In genomic region chr3:125589743-125590142, GRCh38 we compare ENCODE assay signal across 19 cellular contexts. TPM values are rescaled to one million over a fixed set of nuclear protein-coding genes. Genes with fewer than 3 reads are reported as not detected.
DNase-seq lines count a peak whose midpoint lies in the region; ATAC-seq and TF ChIP-seq lines count a peak whose summit lies in the region.
"Had no signal": no experiment of that assay in that cellular context is flagged by ENCODE, and none has a peak within 500 bp of the region (broad histone marks: within the 10 kb centered on the region; RNA-seq: fewer than 3 reads in every experiment).

No MANE protein-coding gene starts in this region.

- no peaks in the 10 kb centered on the region for H3K9me3 Mint-ChIP-seq in T-cell
- H3K9me3 Mint-ChIP-seq: activated naive CD8-positive, alpha-beta T cell treated with anti-CD3 and anti-CD28 coated beads, Interleukin-2, amount 50 U/mL, for 24 hours; neural progenitor cell had no signal

- no peaks in the 10 kb centered on the region for H3K9me3 ChIP-seq in T-helper 17 cell (ENCODE audit: control insufficient read depth, low read length, poor library complexity, severe bottlenecking)
- H3K9me3 ChIP-seq: BE2C, SJCRH30 had no signal

- H3K4me3 ChIP-seq in GM12865 (ENCODE audit: low read depth, low read length), result peak overlapping the region; percentile 26
- H3K4me3 ChIP-seq: lung, neural progenitor cell, SJCRH30 had no signal

- H3K27me3 Mint-ChIP-seq in T-cell (no peaks in the 10 kb centered on the region), T-helper 17 cell (no peaks in the 10 kb centered on the region)
- H3K27me3 Mint-ChIP-seq: activated naive CD8-positive, alpha-beta T cell treated with anti-CD3 and anti-CD28 coated beads, Interleukin-2, amount 50 U/mL, for 24 hours had no signal

- peak; percentile 52 for ATAC-seq in HG02678 (IDR thresholded peaks at IDR 0.05; ENCODE audit: unreplicated experiment)
- no peak for ATAC-seq in T-cell (replicated peaks in 1 of 4)
- no peak for ATAC-seq in HG02870 (IDR thresholded peaks at IDR 0.05; ENCODE audit: unreplicated experiment)
- no peak for ATAC-seq in T-helper 17 cell
- ATAC-seq: activated naive CD8-positive, alpha-beta T cell treated with anti-CD3 and anti-CD28 coated beads, Interleukin-2, amount 50 U/mL, for 24 hours had no signal

- DNase-seq in GM12865 (ENCODE audit: low read depth), result peak; percentile 43
- DNase-seq in NOMO-1 treated with DMSO at 0.1 percent for 48 hours (lab: John Stamatoyannopoulos, UW; ENCODE audit: unreplicated experiment), result peak; percentile 63
- peak; percentile 29 for DNase-seq in iris pigment epithelial cell (ENCODE audit: low read depth)
- no peak for DNase-seq in T-cell
- DNase-seq in NCI-H69 (lab: John Stamatoyannopoulos, UW), result no peak
- DNase-seq in T-helper 17 cell, result no peak
- DNase-seq: activated CD8-positive, alpha-beta memory T cell treated with anti-CD3 and anti-CD28 coated beads, Interleukin-2, amount 50 U/mL, for 48 hours; activated naive CD8-positive, alpha-beta T cell treated with anti-CD3 and anti-CD28 coated beads, Interleukin-2, amount 50 U/mL, for 24 hours; BE2C; dermis blood vessel endothelial cell; NCI-H1417 treated with DMSO at 0.1 percent for 48 hours; NCI-H510A treated with DMSO at 0.1 percent for 48 hours; small intestine; WERI-Rb-1 had no signal

- CTCF ChIA-PET in T-cell (lab: Charles Lee), result interaction anchor here in 1 of 2 donors (0.6 to 0.7 kb wide), 3 partner anchors 14 to 121 kb away, joined by 3 to 4 read pairs (median 3); no protein-coding TSS in a partner anchor

- H3K36me3 Mint-ChIP-seq in T-cell, result peaks cover 10% of the 10 kb centered on the region
- H3K36me3 Mint-ChIP-seq in T-helper 17 cell (ENCODE audit: low read depth), result peaks cover 5% of the 10 kb centered on the region

- POLR2A ChIA-PET in T-cell (lab: Charles Lee), result no interaction called here

- no peak overlapping the region for H3K27ac Mint-ChIP-seq in T-cell
- H3K27ac Mint-ChIP-seq in T-helper 17 cell, result no peak overlapping the region
- H3K27ac Mint-ChIP-seq: activated naive CD8-positive, alpha-beta T cell treated with anti-CD3 and anti-CD28 coated beads, Interleukin-2, amount 50 U/mL, for 24 hours; neural progenitor cell had no signal

- H3K4me1 Mint-ChIP-seq in T-cell, result peaks cover 57 to 66% (median 62%) of the 10 kb centered on the region in 3 donors
- H3K4me1 Mint-ChIP-seq in T-helper 17 cell, result peaks cover 39% of the 10 kb centered on the region

- TF ChIP-seq CTCF in GM12865 (IDR thresholded peaks at IDR 0.05; ENCODE audit: insufficient read depth, low read depth, low read length, missing control alignments), result no peak

- H3K4me3 Mint-ChIP-seq in T-cell (no peak overlapping the region), T-helper 17 cell (no peak overlapping the region)
- H3K4me3 Mint-ChIP-seq: activated naive CD8-positive, alpha-beta T cell treated with anti-CD3 and anti-CD28 coated beads, Interleukin-2, amount 50 U/mL, for 24 hours; neural progenitor cell had no signal

RNA-seq across cellular contexts. Expression of gene OSBPL11, which starts 5.6 kb away (rescaled TPM):
- total RNA-seq in T-cell, result 10 to 100 TPM in 4 of 5 donors, 1 to 10 TPM in 1; 9.5 to 12.5 (median 11.1) TPM
- total RNA-seq in T-helper 17 cell, result 1 to 10 TPM; 7.6 to 9.5 TPM

Comparison
In these comparisons a context has a peak if more than half of its experiments do, and no peak if none do; other contexts are left out.
1. DNase-seq: peak in GM12865 (single experiment), NOMO-1 treated with DMSO at 0.1 percent for 48 hours (single experiment) and iris pigment epithelial cell (single experiment); none in T-cell (0 of 34), NCI-H69 (single experiment) and T-helper 17 cell (0 of 3).